In the genomic region with DNA sequence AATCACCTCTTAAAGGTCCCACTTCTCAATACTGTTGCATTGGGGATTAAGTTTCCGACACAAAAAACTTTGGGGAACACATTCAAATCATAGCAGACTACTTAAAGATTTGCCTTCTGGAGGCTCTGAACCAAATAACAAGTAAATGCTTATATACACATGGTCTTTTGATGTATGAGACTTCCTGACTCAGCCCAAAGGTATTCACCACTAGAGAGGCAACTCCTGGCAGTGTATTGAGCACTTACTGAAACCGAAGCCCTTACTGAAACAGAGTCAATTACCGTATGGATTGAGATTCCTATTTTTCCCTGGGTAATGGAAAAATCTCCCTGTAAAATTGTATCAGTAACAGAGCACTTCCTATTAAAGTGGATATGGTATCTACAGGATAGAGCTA, we compare ENCODE assay signal across 16 cellular contexts. TPM values are rescaled to one million over a fixed set of nuclear protein-coding genes. Genes with fewer than 3 reads are reported as not detected.
DNase-seq lines count a peak whose midpoint lies in the region; ATAC-seq, FAIRE-seq and TF ChIP-seq lines count a peak whose summit lies in the region.
"Had no signal": no experiment of that assay in that cellular context is flagged by ENCODE, and none has a peak within 500 bp of the region (broad histone marks: within the 10 kb centered on the region; RNA-seq: fewer than 3 reads in every experiment).

No MANE protein-coding gene starts in this region.

- H3K9me3 ChIP-seq in fibroblast of lung (ENCODE audit: control insufficient read depth, insufficient read depth, low read depth, low read length) = no peaks in the 10 kb centered on the region
- H3K9me3 ChIP-seq: colonic mucosa had no signal

- no peaks in the 10 kb centered on the region for H3K4me1 ChIP-seq in fibroblast of lung (ENCODE audit: control insufficient read depth, extremely low read depth, insufficient read depth, low read length)
- H3K4me1 ChIP-seq: colonic mucosa had no signal

- no peaks in the 10 kb centered on the region for H3K36me3 ChIP-seq in fibroblast of lung (ENCODE audit: control insufficient read depth, insufficient read depth, low read length)
- H3K36me3 ChIP-seq: colonic mucosa had no signal

- no peak overlapping the region for H2AFZ ChIP-seq in fibroblast of lung (ENCODE audit: low read length)

- H3K4me3 ChIP-seq in fibroblast of lung (replicated peaks in 1 of 4; ENCODE audit: control extremely low read depth in 1 of 4, insufficient read depth in 1 of 4, low read depth in 3 of 4, low read length in 4 of 4) (no peak overlapping the region), skeletal muscle cell (ENCODE audit: low read depth, low read length) (no peak overlapping the region)
- H3K4me3 ChIP-seq: colonic mucosa had no signal

- H3K79me2 ChIP-seq in fibroblast of lung (ENCODE audit: control insufficient read depth, insufficient read depth, low read length) = no peaks in the 10 kb centered on the region

- no peaks in the 10 kb centered on the region for H3K27me3 ChIP-seq in fibroblast of lung (ENCODE audit: control insufficient read depth, insufficient read depth, low read length)
- H3K27me3 ChIP-seq: colonic mucosa had no signal

- no peak for FAIRE-seq in D721Med (lab: Jason Lieb, UNC)

- peak; percentile 17 for DNase-seq in GM03348 (ENCODE audit: low spot score)
- DNase-seq in RKO (ENCODE audit: low spot score) = peak; percentile 29
- peak; percentile 77 to 88 for DNase-seq in fibroblast of lung (ENCODE audit: low read depth in 2 of 2)
- peak; percentile 59 for DNase-seq in skeletal muscle cell (ENCODE audit: low read depth)
- DNase-seq in D721Med (ENCODE audit: insufficient read length, low spot score) = no peak
- DNase-seq in DMS 273 (lab: John Stamatoyannopoulos, UW; ENCODE audit: unreplicated experiment) = no peak
- DNase-seq: activated CD8-positive, alpha-beta T cell treated with anti-CD3 and anti-CD28 coated beads for 36 hours; activated gamma-delta T cell treated with Interleukin-2 at 50 U/mL for 16 hours; Calu3; colonic mucosa; foreskin melanocyte; immature natural killer cell; naive thymus-derived CD4-positive, alpha-beta T cell; T-helper 9 cell had no signal

- no peak overlapping the region for H3K9ac ChIP-seq in fibroblast of lung (ENCODE audit: insufficient read depth, low read length)

- H3K27ac ChIP-seq in fibroblast of lung (ENCODE audit: insufficient read depth, low read length) = no peak overlapping the region
- H3K27ac ChIP-seq: colonic mucosa, HL-60 had no signal

- ATAC-seq in GM21447 (IDR thresholded peaks at IDR 0.05; ENCODE audit: unreplicated experiment) = no peak
- ATAC-seq: activated CD8-positive, alpha-beta T cell treated with anti-CD3 and anti-CD28 coated beads for 36 hours; naive thymus-derived CD4-positive, alpha-beta T cell had no signal

- no peaks in the 10 kb centered on the region for H4K20me1 ChIP-seq in fibroblast of lung (ENCODE audit: control insufficient read depth, extremely low read depth, insufficient read depth, low read length)

- H3K4me2 ChIP-seq in fibroblast of lung (ENCODE audit: extremely low read depth, insufficient read depth, low read length) = no peak overlapping the region

- TF ChIP-seq CTCF in fibroblast of lung (conservative IDR thresholded peaks at IDR 0.05 in 1 of 2, IDR thresholded peaks at IDR 0.05 in 1 of 2; ENCODE audit: low read depth in 1 of 2, low read length in 2 of 2) (no peak), D721Med (IDR thresholded peaks at IDR 0.05; ENCODE audit: insufficient read depth, missing control alignments) (no peak)

RNA-seq across cellular contexts. Expression of gene ZCCHC13, which starts 45.4 kb away (rescaled TPM):
- total RNA-seq in fibroblast of lung = not detected in 2 replicates
- not detected in 2 replicates for polyA plus RNA-seq in fibroblast of lung
- not detected in 2 replicates for polyA plus RNA-seq in fibroblast of lung (2012)
- polyA minus RNA-seq in fibroblast of lung (ENCODE audit: low replicate concordance) = not detected in 2 replicates
- total RNA-seq: activated CD8-positive, alpha-beta T cell treated with anti-CD3 and anti-CD28 coated beads for 36 hours; Calu3; colonic mucosa; naive thymus-derived CD4-positive, alpha-beta T cell had no signal
- polyA plus RNA-seq: immature natural killer cell; naive thymus-derived CD4-positive, alpha-beta T cell had no signal

Comparison
In these comparisons a context has a peak if more than half of its experiments do, and no peak if none do; other contexts are left out.
1. DNase-seq: peak in GM03348 (single experiment), RKO (single experiment), fibroblast of lung (2 of 2) and skeletal muscle cell (single experiment); none in D721Med (single experiment) and DMS 273 (single experiment).